Comparison of ENCODE assay signal across 11 cellular contexts in the genomic region with DNA sequence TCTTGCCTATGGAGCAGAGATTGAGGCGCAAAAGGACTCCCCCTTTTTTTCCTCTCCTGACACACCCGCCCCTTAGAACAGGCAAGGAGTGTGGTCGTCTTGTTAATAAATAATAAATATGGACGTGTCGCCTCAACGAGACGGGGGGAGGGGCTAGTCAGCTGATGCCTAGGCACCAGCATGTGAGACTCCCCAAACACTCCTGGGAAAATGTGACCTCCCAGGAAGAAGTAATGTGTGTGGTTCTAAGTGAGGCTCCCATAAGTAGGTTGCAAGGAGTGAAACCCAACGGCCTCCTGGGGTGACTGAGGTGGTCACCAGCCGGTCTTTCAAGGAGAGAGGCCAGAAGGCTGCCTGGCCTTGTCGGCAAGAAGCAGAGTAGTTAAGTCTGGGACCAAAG. TPM values are rescaled to one million over a fixed set of nuclear protein-coding genes. Genes with fewer than 3 reads are reported as not detected.
DNase-seq lines count a peak whose midpoint lies in the region; ATAC-seq, FAIRE-seq and TF ChIP-seq lines count a peak whose summit lies in the region.
"Had no signal": no experiment of that assay in that cellular context is flagged by ENCODE, and none has a peak within 500 bp of the region (broad histone marks: within the 10 kb centered on the region; RNA-seq: fewer than 3 reads in every experiment).

No MANE protein-coding gene starts in this region.

- TF ChIP-seq EP300 in gastroesophageal sphincter (IDR thresholded peaks at IDR 0.05) = no peak

- peak overlapping the region in 1 of 2 donors; percentile 88 for H3K4me3 ChIP-seq in gastroesophageal sphincter
- peak overlapping the region; percentile 56 to 79 for H3K4me3 ChIP-seq in prostate gland

- H3K27me3 ChIP-seq in gastroesophageal sphincter (peaks cover 15% of the 10 kb centered on the region), prostate gland (replicated peaks; ENCODE audit: insufficient read depth) (no peaks in the 10 kb centered on the region)

- H3K27ac ChIP-seq in gastroesophageal sphincter = peak overlapping the region in 3 of 4 donors; percentile 92 to 97 (median 96)
- peak overlapping the region; percentile 74 to 85 for H3K27ac ChIP-seq in prostate gland

- H3K9me3 ChIP-seq in gastroesophageal sphincter (no peaks in the 10 kb centered on the region), prostate gland (no peaks in the 10 kb centered on the region)

- H3K4me1 ChIP-seq in gastroesophageal sphincter (peaks cover 0 to 42% (median 0%) of the 10 kb centered on the region in 3 donors), prostate gland (replicated peaks) (no peaks in the 10 kb centered on the region)

- 24 to 29% methylated on average over 3 to 10 of the region's 10 CpGs for WGBS in gastroesophageal sphincter (ENCODE audit: low coverage in 1 of 2), 2 donors
- WGBS in prostate gland = 21% methylated on average over 10 of the region's 10 CpGs

- H3K36me3 ChIP-seq in gastroesophageal sphincter (no peaks in the 10 kb centered on the region), prostate gland (no peaks in the 10 kb centered on the region)

- no peak for FAIRE-seq in GM19239 (lab: Jason Lieb, UNC)
- FAIRE-seq: G401.6 had no signal

- no peak for TF ChIP-seq POLR2A in gastroesophageal sphincter (IDR thresholded peaks at IDR 0.05)
- TF ChIP-seq POLR2A in prostate gland (IDR thresholded peaks at IDR 0.05) = no peak

- DNase-seq in NCI-H1417 (lab: John Stamatoyannopoulos, UW) (peak; percentile 30 to 77 (median 67)), NCI-H1417 treated with DMSO at 0.1 percent for 48 hours (lab: John Stamatoyannopoulos, UW) (no peak), NCI-H774 (lab: John Stamatoyannopoulos, UW) (peak; percentile 53), prostate gland (ENCODE audit: low spot score) (no peak), GM19239 (ENCODE audit: insufficient read length, low spot score) (no peak), SKM-1 (lab: John Stamatoyannopoulos, UW; ENCODE audit: unreplicated experiment) (no peak)
- DNase-seq: IMR-90 had no signal

- intact Hi-C loops in prostate gland (cut with DNase I) = no loop called here

- TF ChIP-seq CTCF in gastroesophageal sphincter (IDR thresholded peaks at IDR 0.05) = no peak
- no peak for TF ChIP-seq CTCF in prostate gland (IDR thresholded peaks at IDR 0.05)

- ATAC-seq in gastroesophageal sphincter (no peak), GM19324 (IDR thresholded peaks at IDR 0.05; ENCODE audit: low FRiP score, unreplicated experiment) (no peak)

RNA-seq across cellular contexts. Expression of a gene that starts 1.1 kb away (rescaled TPM):
- total RNA-seq in gastroesophageal sphincter (10 to 100 TPM; 18.4 to 48.4 (median 22.6) TPM), prostate gland (10 to 100 TPM in 1 of 2 donors, 1 to 10 TPM in 1; 6.5 to 14.7 TPM)
- total RNA-seq: left ventricle myocardium superior had no signal

RNA-seq across cellular contexts. Expression of a gene that starts 43.4 kb away (rescaled TPM):
- total RNA-seq in gastroesophageal sphincter = 10 to 100 TPM in 2 of 4 donors, 1 to 10 TPM in 2; 3.2 to 13.4 (median 7.8) TPM
- 1 to 10 TPM; 4.0 to 6.8 TPM for total RNA-seq in prostate gland

Comparison
In these comparisons a context has a peak if more than half of its experiments do, and no peak if none do; other contexts are left out.
1. DNase-seq: peak in NCI-H1417 (3 of 3) and NCI-H774 (single experiment); none in NCI-H1417 treated with DMSO at 0.1 percent for 48 hours (single experiment), prostate gland (single experiment), GM19239 (single experiment) and SKM-1 (single experiment).